Comparison of ENCODE assay signal across 8 cellular contexts in the genomic region with DNA sequence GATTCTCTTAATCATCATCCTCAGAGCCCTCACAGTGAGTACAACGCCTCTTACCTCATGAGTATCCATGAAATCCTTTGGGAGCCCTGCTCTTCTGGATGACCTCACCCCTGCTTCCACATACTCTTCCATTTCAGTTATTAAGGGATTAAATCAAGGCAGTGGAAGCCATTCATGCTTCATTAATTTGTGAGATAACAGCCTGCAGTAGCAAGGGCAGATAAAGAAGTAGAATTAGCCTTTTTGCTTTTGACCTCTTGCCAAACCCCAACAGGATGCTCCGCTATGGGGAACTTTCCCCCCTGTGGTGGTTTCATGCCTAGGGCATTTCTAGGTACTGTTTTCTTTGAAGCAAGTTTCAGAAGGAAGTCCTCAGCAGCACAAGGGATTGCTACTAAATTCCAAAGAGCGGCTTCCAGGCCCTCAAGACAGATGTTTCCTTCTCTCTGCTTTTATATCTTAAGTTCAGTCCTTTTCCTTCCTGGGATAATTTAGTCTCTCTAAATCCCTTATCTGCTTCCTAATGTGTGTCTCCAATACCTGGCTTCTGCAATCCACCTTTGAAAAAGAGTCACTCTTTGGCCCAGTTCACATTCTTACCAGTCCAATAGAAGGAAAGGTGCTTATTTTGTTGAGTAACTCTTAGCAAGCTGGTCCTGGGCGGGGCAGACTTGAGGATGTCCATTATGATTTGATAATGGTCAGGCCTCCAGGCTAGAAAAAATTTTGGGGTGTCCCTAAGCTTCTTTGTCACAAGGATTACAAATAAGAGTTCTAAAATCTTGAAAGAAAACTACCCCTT.
DNase-seq lines count a peak whose midpoint lies in the region; ATAC-seq, FAIRE-seq and TF ChIP-seq lines count a peak whose summit lies in the region.

No MANE protein-coding gene starts in this region.

- FAIRE-seq in pancreas (lab: Jason Lieb, UNC) = no peak

- peaks cover 54% of the 10 kb centered on the region for H3K4me1 Mint-ChIP-seq in endodermal cell

- H3K36me3 ChIP-seq in endodermal cell (ENCODE audit: control insufficient read depth, insufficient read depth, low read length) (peaks cover 31% of the 10 kb centered on the region), pancreas (no peaks in the 10 kb centered on the region), tibial nerve (no peaks in the 10 kb centered on the region)

- peak; percentile 2 for DNase-seq in G401 (ENCODE audit: low spot score)
- DNase-seq in NOMO-1 (lab: John Stamatoyannopoulos, UW; ENCODE audit: unreplicated experiment in 2 of 2) = peak; percentile 74 to 85
- peak; percentile 87 for DNase-seq in endodermal cell
- DNase-seq in pancreas = no peak
- DNase-seq in activated T-cell treated with anti-CD3 and anti-CD28 coated beads, Interleukin-2, amount 50 U/mL, for 48 hours = no peak
- no peak for DNase-seq in tibial nerve (ENCODE audit: low spot score in 2 of 2)
- DNase-seq in GM13976 (ENCODE audit: low spot score) = no peak

- in situ Hi-C loops in G401 (cut with HindIII; ENCODE audit: low sequenced_read_pairs) (no loop called here), GM13976 (cut with MboI; ENCODE audit: low sequenced_read_pairs, unreplicated experiment) (no loop called here)

- no peaks in the 10 kb centered on the region for H3K27me3 Mint-ChIP-seq in endodermal cell (ENCODE audit: insufficient read depth)

- TF ChIP-seq CTCF in endodermal cell (conservative IDR thresholded peaks at IDR 0.05) (peak; percentile 20), pancreas (IDR thresholded peaks at IDR 0.05) (no peak), tibial nerve (IDR thresholded peaks at IDR 0.05) (no peak), GM13976 (IDR thresholded peaks at IDR 0.05; ENCODE audit: borderline replicate concordance, control extremely low read depth, extremely low read depth, insufficient read depth, missing control alignments) (no peak)

- TF ChIP-seq POLR2A in tibial nerve (IDR thresholded peaks at IDR 0.05) = no peak

- ATAC-seq in HG02852 (IDR thresholded peaks at IDR 0.05; ENCODE audit: unreplicated experiment) = peak; percentile 75
- peak in 3 of 4 donors; percentile 12 to 44 (median 15) for ATAC-seq in pancreas

- peaks cover 11% of the 10 kb centered on the region for H3K36me3 Mint-ChIP-seq in endodermal cell (ENCODE audit: low read depth)

- peak overlapping the region; percentile 36 for H3K27ac Mint-ChIP-seq in endodermal cell

- TF ChIP-seq EP300 in tibial nerve (IDR thresholded peaks at IDR 0.05) = no peak

- WGBS in endodermal cell (ENCODE audit: insufficient coverage in 1 of 2, insufficient read length in 1 of 2), 2 experiments = 63 to 70% methylated on average over 3 to 4 of the region's 4 CpGs
- WGBS in pancreas, 2 donors = 77 to 83% methylated on average over 4 of the region's 4 CpGs
- 63 to 69% methylated on average over 4 of the region's 4 CpGs for WGBS in tibial nerve, 2 donors

- no peak overlapping the region for H3K4me3 Mint-ChIP-seq in endodermal cell

- H3K4me1 ChIP-seq in endodermal cell (ENCODE audit: control insufficient read depth, insufficient read depth, low read length) (peaks cover 29% of the 10 kb centered on the region), pancreas (peaks cover 12 to 29% (median 16%) of the 10 kb centered on the region in 3 donors), tibial nerve (peaks cover 0 to 29% (median 19%) of the 10 kb centered on the region in 4 donors)

- H3K9ac ChIP-seq in endodermal cell (ENCODE audit: extremely low read depth, low read length, poor library complexity, severe bottlenecking) = no peak overlapping the region

- H3K4me3 ChIP-seq in endodermal cell (ENCODE audit: low read length) (peak overlapping the region; percentile 64), pancreas (no peak overlapping the region), tibial nerve (no peak overlapping the region)

- H3K27me3 ChIP-seq in endodermal cell (ENCODE audit: control insufficient read depth, insufficient read depth, low read length, poor library complexity, severe bottlenecking) = no peaks in the 10 kb centered on the region
- H3K27me3 ChIP-seq in pancreas = no peaks in the 10 kb centered on the region
- H3K27me3 ChIP-seq in tibial nerve = no peaks in the 10 kb centered on the region

- intact Hi-C loops in pancreas (cut with DNase I) = no loop called here

- H3K27ac ChIP-seq in endodermal cell (ENCODE audit: low read depth, low read length) = no peak overlapping the region
- H3K27ac ChIP-seq in pancreas = no peak overlapping the region
- peak overlapping the region in 1 of 4 donors; percentile 29 for H3K27ac ChIP-seq in tibial nerve

- peaks cover 21% of the 10 kb centered on the region for H3K9me3 ChIP-seq in endodermal cell (ENCODE audit: control insufficient read depth, low read length)
- H3K9me3 ChIP-seq in pancreas = no peaks in the 10 kb centered on the region
- H3K9me3 ChIP-seq in tibial nerve = no peaks in the 10 kb centered on the region

- peaks cover 7% of the 10 kb centered on the region for H3K9me3 Mint-ChIP-seq in endodermal cell

Comparison
In these comparisons a context has a peak if more than half of its experiments do, and no peak if none do; other contexts are left out.
1. DNase-seq: peak in G401 (single experiment), NOMO-1 (2 of 2) and endodermal cell (single experiment); none in pancreas (0 of 6), activated T-cell treated with anti-CD3 and anti-CD28 coated beads, Interleukin-2, amount 50 U/mL, for 48 hours (0 of 2), tibial nerve (0 of 2) and GM13976 (single experiment).